Comparison of ENCODE assay signal across 11 cellular contexts in the genomic region with DNA sequence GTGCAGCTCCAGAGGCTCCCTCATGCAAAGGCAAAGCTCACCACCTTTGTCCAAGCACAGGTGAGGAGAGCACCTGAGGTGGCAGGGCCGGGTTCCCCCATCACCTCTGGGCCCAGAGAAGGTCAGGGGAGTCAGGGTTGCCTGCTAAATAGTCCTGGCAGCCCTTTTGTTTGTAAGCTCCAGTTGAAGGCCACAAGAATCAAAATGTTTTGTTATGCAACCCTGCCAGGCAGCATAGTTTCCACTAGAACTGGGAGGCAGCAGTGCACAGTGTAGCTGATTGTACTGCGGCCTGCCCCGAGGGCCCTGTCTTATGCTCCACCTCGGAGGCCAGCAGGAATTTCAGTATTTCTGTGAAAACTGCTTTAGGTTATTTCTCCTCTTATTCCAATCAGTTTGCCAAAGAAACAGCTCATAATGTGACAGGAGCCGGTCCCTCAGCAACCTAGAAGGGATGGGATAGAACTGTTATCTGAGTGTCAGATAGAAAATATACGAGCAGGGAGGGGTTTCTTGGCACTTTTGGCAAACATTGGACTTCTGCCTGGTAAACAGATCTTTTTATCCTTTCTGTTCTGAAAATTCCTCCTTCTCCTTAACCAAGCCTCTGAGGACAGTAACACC.
A peak's percentile ranks its signal among the peaks of the same experiment; 100 is the strongest.
DNase-seq lines count a peak whose midpoint lies in the region; ATAC-seq and TF ChIP-seq lines count a peak whose summit lies in the region.
"Had no signal": no experiment of that assay in that cellular context is flagged by ENCODE, and none has a peak within 500 bp of the region (broad histone marks: within the 10 kb centered on the region; RNA-seq: fewer than 3 reads in every experiment).

No MANE protein-coding gene starts in this region.

- intact Hi-C loops in Right ventricle myocardium superior (cut with DNase I), result loop anchor here (10.0 kb wide), 1 partner anchor 737 kb away; no protein-coding TSS in a partner anchor

- H3K4me3 ChIP-seq in AG04450 (ENCODE audit: low read depth, low read length) (no peak overlapping the region), adipocyte (ENCODE audit: low read length) (peak overlapping the region; percentile 53), osteoblast (ENCODE audit: insufficient read depth, low read length) (no peak overlapping the region), MG63 (no peak overlapping the region)

- H3K27me3 ChIP-seq in AG04450 (ENCODE audit: control insufficient read depth, insufficient read depth, low read length), result no peaks in the 10 kb centered on the region
- no peaks in the 10 kb centered on the region for H3K27me3 ChIP-seq in adipocyte (replicated peaks; ENCODE audit: control insufficient read depth, insufficient read depth, low read length)
- no peaks in the 10 kb centered on the region for H3K27me3 ChIP-seq in osteoblast (ENCODE audit: insufficient read depth, low read length)
- no peaks in the 10 kb centered on the region for H3K27me3 ChIP-seq in MG63

- POLR2A ChIA-PET in AG04450 (lab: Yijun Ruan, JAX), result no interaction called here

- peak overlapping the region; percentile 19 for H2AFZ ChIP-seq in osteoblast (ENCODE audit: low read length)

- TF ChIP-seq CTCF in AG04450 (IDR thresholded peaks at IDR 0.05; ENCODE audit: low read depth, low read length) (peak; percentile 25), osteoblast (IDR thresholded peaks at IDR 0.05; ENCODE audit: extremely low read depth, low read depth, low read length) (no peak)

- ATAC-seq in Right ventricle myocardium superior (ENCODE audit: poor library complexity), result peak; percentile 95

- no peaks in the 10 kb centered on the region for H3K79me2 ChIP-seq in osteoblast (ENCODE audit: insufficient read depth, low read length)

- peak overlapping the region; percentile 81 for H3K9ac ChIP-seq in adipocyte (ENCODE audit: low read length)

- H3K27ac ChIP-seq in AG04450 (ENCODE audit: low read depth, low read length) (no peak overlapping the region), osteoblast (ENCODE audit: low read depth, low read length) (no peak overlapping the region)

- H3K4me1 ChIP-seq in adipocyte (ENCODE audit: control insufficient read depth, insufficient read depth, low read length) (peaks cover 27% of the 10 kb centered on the region), osteoblast (ENCODE audit: insufficient read depth, low read length) (no peaks in the 10 kb centered on the region)

- H3K4me2 ChIP-seq in osteoblast (ENCODE audit: insufficient read depth, low read length), result no peak overlapping the region

- H4K20me1 ChIP-seq in osteoblast (ENCODE audit: insufficient read depth, low read length), result no peaks in the 10 kb centered on the region

- H3K9me3 ChIP-seq in AG04450 (ENCODE audit: control insufficient read depth, insufficient read depth, low read length) (no peaks in the 10 kb centered on the region), adipocyte (ENCODE audit: control insufficient read depth, low read length) (no peaks in the 10 kb centered on the region), osteoblast (ENCODE audit: low read depth, low read length) (no peaks in the 10 kb centered on the region), MG63 (no peaks in the 10 kb centered on the region)

- CTCF ChIA-PET in AG04450 (lab: Charles Lee), result interaction anchor here (0.6 to 1.3 kb wide), 3 partner anchors 11 to 736 kb away, joined by 3 to 4 read pairs (median 3); no protein-coding TSS in a partner anchor

- no peak for DNase-seq in AG04450 (ENCODE audit: low read depth, low spot score)
- peak; percentile 94 for DNase-seq in adipocyte (ENCODE audit: low read depth)
- DNase-seq in Right ventricle myocardium superior, result peak; percentile 75
- no peak for DNase-seq in osteoblast (ENCODE audit: insufficient read length, low spot score, missing footprints)
- no peak for DNase-seq in NCI-H2227 (lab: John Stamatoyannopoulos, UW; ENCODE audit: unreplicated experiment)
- DNase-seq in NCI-H345 (lab: John Stamatoyannopoulos, UW), result no peak
- no peak for DNase-seq in NCI-H2107 treated with DMSO at 0.1 percent for 48 hours (lab: John Stamatoyannopoulos, UW; ENCODE audit: unreplicated experiment)
- no peak for DNase-seq in MG63
- DNase-seq: MV-4-11; NK-92 treated with Interleukin-12 subunit alpha and Interleukin-12 subunit beta, amount 100 ng/mL, for 24 hours; stimulated activated naive CD4-positive, alpha-beta T cell had no signal

- peaks cover 2% of the 10 kb centered on the region for H3K36me3 ChIP-seq in adipocyte (ENCODE audit: control insufficient read depth, insufficient read depth, low read length, severe bottlenecking)
- H3K36me3 ChIP-seq in osteoblast (ENCODE audit: insufficient read depth, low read length), result no peaks in the 10 kb centered on the region
- H3K36me3 ChIP-seq in MG63, result peaks cover 5% of the 10 kb centered on the region

Comparison
In these comparisons a context has a peak if more than half of its experiments do, and no peak if none do; other contexts are left out.
1. DNase-seq: peak in adipocyte (single experiment) and Right ventricle myocardium superior (single experiment); none in AG04450 (single experiment), osteoblast (single experiment), NCI-H2227 (single experiment), NCI-H345 (single experiment), NCI-H2107 treated with DMSO at 0.1 percent for 48 hours (single experiment) and MG63 (single experiment).